In the genomic region with DNA sequence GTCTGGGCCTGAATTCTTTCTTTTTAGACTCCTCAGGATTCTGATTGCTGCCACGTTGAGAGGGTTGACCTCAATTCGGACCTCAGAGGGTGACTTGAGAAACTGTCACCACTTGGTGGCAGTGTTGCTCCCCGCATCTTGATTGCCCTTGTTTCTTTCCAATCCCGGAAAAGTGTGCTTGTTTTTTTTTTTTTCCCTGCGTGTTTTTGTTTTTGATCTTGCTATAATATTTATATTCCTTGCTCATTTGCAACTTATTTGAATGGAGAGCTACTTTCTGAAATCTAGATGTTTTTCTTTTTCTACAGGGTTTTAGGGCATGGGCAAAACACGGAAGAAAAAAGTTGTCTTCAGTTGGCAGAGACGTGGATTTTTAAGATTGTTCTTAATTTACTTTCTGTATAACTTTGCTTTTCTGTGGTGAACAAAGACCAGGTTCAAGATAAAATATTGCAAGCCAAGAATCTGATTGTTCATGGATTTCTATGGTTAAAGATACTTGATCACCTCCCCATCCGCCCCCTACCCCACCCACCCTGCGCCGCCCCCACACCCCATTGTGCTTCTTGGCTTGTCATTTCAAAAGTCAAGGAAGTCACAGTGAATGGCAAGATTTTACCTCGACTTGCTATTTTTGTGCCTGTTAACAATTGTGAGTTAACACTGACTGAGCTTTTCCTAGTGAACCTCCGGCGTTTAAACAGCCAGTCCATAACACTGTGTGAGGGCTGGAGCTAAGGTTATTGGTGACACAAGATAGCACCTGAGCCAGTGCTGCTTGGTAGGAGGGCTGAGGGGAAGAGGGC, we compare ENCODE assay signal across 8 cellular contexts.
DNase-seq lines count a peak whose midpoint lies in the region; ATAC-seq and TF ChIP-seq lines count a peak whose summit lies in the region.

No MANE protein-coding gene starts in this region.

- ATAC-seq in Right ventricle myocardium inferior (peak; percentile 77), left ventricle myocardium superior (peak; percentile 80)

- 11 to 17% (median 15%) methylated on average over 13 of the region's 13 CpGs for WGBS in adrenal gland, 4 donors

- intact Hi-C loops in Right ventricle myocardium inferior (cut with DNase I), result loop anchor here (1.0 to 5.0 kb wide), 4 partner anchors 115 to 723 kb away; no protein-coding TSS in a partner anchor
- intact Hi-C loops in cardiac septum (cut with DNase I), result loop anchor here (1.0 to 2.0 kb wide), 4 partner anchors 115 to 669 kb away; no protein-coding TSS in a partner anchor
- intact Hi-C loops in adrenal gland (cut with DNase I), result loop anchor here in 1 of 2 donors (5.0 kb wide), 2 partner anchors 115 to 670 kb away; no protein-coding TSS in a partner anchor
- intact Hi-C loops in left ventricle myocardium superior (cut with micrococcal nuclease), result loop anchor here (10.0 kb wide), 2 partner anchors 113 to 613 kb away; no protein-coding TSS in a partner anchor
- intact Hi-C loops in vagina (cut with DNase I), result loop anchor here (5.0 kb wide), 1 partner anchor 610 kb away; no protein-coding TSS in a partner anchor

- H3K27ac ChIP-seq in adrenal gland, result peak overlapping the region in 1 of 5 donors; percentile 17
- H3K27ac ChIP-seq in vagina, result peak overlapping the region; percentile 3

- peak; percentile 72 to 94 (median 84) for TF ChIP-seq CTCF in adrenal gland (IDR thresholded peaks at IDR 0.05)
- TF ChIP-seq CTCF in vagina (IDR thresholded peaks at IDR 0.05), result peak; percentile 49 to 77 (median 73)

- H3K4me1 ChIP-seq in adrenal gland (replicated peaks in 1 of 2), result peaks cover 0 to 4% of the 10 kb centered on the region in 2 donors
- H3K4me1 ChIP-seq in vagina, result peaks cover 6% of the 10 kb centered on the region

- peaks cover 0 to 6% of the 10 kb centered on the region in 2 donors for H3K36me3 ChIP-seq in adrenal gland (replicated peaks in 1 of 2)
- no peaks in the 10 kb centered on the region for H3K36me3 ChIP-seq in vagina

- H3K27me3 ChIP-seq in adrenal gland, result no peaks in the 10 kb centered on the region
- H3K27me3 ChIP-seq in vagina, result no peaks in the 10 kb centered on the region

- no peak for DNase-seq in Right ventricle myocardium inferior (ENCODE audit: missing footprints)
- DNase-seq in cardiac septum (ENCODE audit: low spot score), result no peak
- peak; percentile 72 for DNase-seq in M059J (ENCODE audit: low read depth)
- DNase-seq in T-helper 1 cell, result peak in 4 of 5 donors; percentile 34 to 73 (median 47)
- DNase-seq in adrenal gland, result peak; percentile 69 to 95 (median 85)
- DNase-seq in left ventricle myocardium superior, result peak; percentile 84
- peak; percentile 83 for DNase-seq in retina
- DNase-seq in vagina (ENCODE audit: extremely low spot score in 2 of 2), result no peak

- H3K4me3 ChIP-seq in adrenal gland (peak overlapping the region in 2 of 4 donors; percentile 5 to 51), vagina (peak overlapping the region in 1 of 2 donors; percentile 29)

- H3K9me3 ChIP-seq in adrenal gland (replicated peaks in 1 of 3) (no peaks in the 10 kb centered on the region), vagina (no peaks in the 10 kb centered on the region)

- no peak for TF ChIP-seq POLR2A in adrenal gland (IDR thresholded peaks at IDR 0.05)
- no peak for TF ChIP-seq POLR2A in vagina (IDR thresholded peaks at IDR 0.05)

Comparison
In these comparisons a context has a peak if more than half of its experiments do, and no peak if none do; other contexts are left out.
1. DNase-seq: peak in M059J (single experiment), T-helper 1 cell (4 of 5), adrenal gland (7 of 7), left ventricle myocardium superior (single experiment) and retina (single experiment); none in Right ventricle myocardium inferior (single experiment), cardiac septum (single experiment) and vagina (0 of 2).